In genomic region chr9:28598396-28598795, GRCh38 we compare ENCODE assay signal across 18 cellular contexts.
DNase-seq lines count a peak whose midpoint lies in the region.
"Had no signal": no experiment of that assay in that cellular context is flagged by ENCODE, and none has a peak within 500 bp of the region (broad histone marks: within the 10 kb centered on the region; RNA-seq: fewer than 3 reads in every experiment).

No MANE protein-coding gene starts in this region.

- no peak overlapping the region for H3K27ac Mint-ChIP-seq in activated CD4-positive, alpha-beta memory T cell treated with anti-CD3 and anti-CD28 coated beads, Interleukin-2, amount 10 ng/mL, durations not matched to agents 7 days and 5 days
- H3K27ac Mint-ChIP-seq: activated naive CD4-positive, alpha-beta T cell treated with anti-CD3 and anti-CD28 coated beads, Interleukin-2, amount 50 U/mL, for 24 hours; activated T-cell treated with anti-CD3 and anti-CD28 coated beads, Interleukin-2, amount 50 U/mL, for 72 hours; IgD-negative memory B cell; naive thymus-derived CD8-positive, alpha-beta T cell had no signal

- CTCF ChIA-PET in activated CD4-positive, alpha-beta memory T cell treated with anti-CD3 and anti-CD28 coated beads, Interleukin-2, amount 10 ng/mL, durations not matched to agents 7 days and 5 days (lab: Charles Lee), result interaction anchor here (0.9 kb wide), 1 partner anchor 174 kb away, joined by 3 read pairs; no protein-coding TSS in a partner anchor

- DNase-seq in NCI-H2029 (lab: John Stamatoyannopoulos, UW) (peak; percentile 2), NCI-H2029 treated with DMSO at 0.1 percent for 48 hours (lab: John Stamatoyannopoulos, UW) (no peak), NCI-H345 (lab: John Stamatoyannopoulos, UW) (peak; percentile 77), astrocyte of the hippocampus (ENCODE audit: low read depth, low spot score) (peak; percentile 28), pons (ENCODE audit: low spot score) (peak; percentile 18), NCI-H1436 (lab: John Stamatoyannopoulos, UW) (no peak), SW480 (ENCODE audit: low spot score) (no peak)
- DNase-seq in activated CD4-positive, alpha-beta memory T cell treated with anti-CD3 and anti-CD28 coated beads, Interleukin-2, amount 10 ng/mL, durations not matched to agents 7 days and 5 days, result no peak
- DNase-seq: activated CD4-positive, CD25-positive, alpha-beta regulatory T cell treated with anti-CD3 and anti-CD28 coated beads, Interleukin-2, amount 50 U/mL, for 72 hours; activated T-cell treated with anti-CD3 and anti-CD28 coated beads, Interleukin-2, amount 50 U/mL, for 72 hours; effector CD8-positive, alpha-beta T cell; gastrocnemius medialis; naive thymus-derived CD8-positive, alpha-beta T cell; RPMI8226; sigmoid colon; T1000 had no signal

- no peaks in the 10 kb centered on the region for H3K27me3 Mint-ChIP-seq in activated CD4-positive, alpha-beta memory T cell treated with anti-CD3 and anti-CD28 coated beads, Interleukin-2, amount 10 ng/mL, durations not matched to agents 7 days and 5 days
- H3K27me3 Mint-ChIP-seq: activated naive CD4-positive, alpha-beta T cell treated with anti-CD3 and anti-CD28 coated beads, Interleukin-2, amount 50 U/mL, for 24 hours; IgD-negative memory B cell; naive thymus-derived CD8-positive, alpha-beta T cell had no signal

- no peaks in the 10 kb centered on the region for H3K4me1 Mint-ChIP-seq in activated CD4-positive, alpha-beta memory T cell treated with anti-CD3 and anti-CD28 coated beads, Interleukin-2, amount 10 ng/mL, durations not matched to agents 7 days and 5 days
- H3K4me1 Mint-ChIP-seq: activated naive CD4-positive, alpha-beta T cell treated with anti-CD3 and anti-CD28 coated beads, Interleukin-2, amount 50 U/mL, for 24 hours; IgD-negative memory B cell; naive thymus-derived CD8-positive, alpha-beta T cell had no signal

- POLR2A ChIA-PET in activated CD4-positive, alpha-beta memory T cell treated with anti-CD3 and anti-CD28 coated beads, Interleukin-2, amount 10 ng/mL, durations not matched to agents 7 days and 5 days (lab: Charles Lee), result no interaction called here

- no peaks in the 10 kb centered on the region for H3K36me3 Mint-ChIP-seq in activated CD4-positive, alpha-beta memory T cell treated with anti-CD3 and anti-CD28 coated beads, Interleukin-2, amount 10 ng/mL, durations not matched to agents 7 days and 5 days (ENCODE audit: low read depth)
- H3K36me3 Mint-ChIP-seq: activated naive CD4-positive, alpha-beta T cell treated with anti-CD3 and anti-CD28 coated beads, Interleukin-2, amount 50 U/mL, for 24 hours; IgD-negative memory B cell; naive thymus-derived CD8-positive, alpha-beta T cell had no signal

- no peak overlapping the region for H3K4me3 Mint-ChIP-seq in activated CD4-positive, alpha-beta memory T cell treated with anti-CD3 and anti-CD28 coated beads, Interleukin-2, amount 10 ng/mL, durations not matched to agents 7 days and 5 days
- H3K4me3 Mint-ChIP-seq: activated naive CD4-positive, alpha-beta T cell treated with anti-CD3 and anti-CD28 coated beads, Interleukin-2, amount 50 U/mL, for 24 hours; activated T-cell treated with anti-CD3 and anti-CD28 coated beads, Interleukin-2, amount 50 U/mL, for 72 hours; IgD-negative memory B cell; naive thymus-derived CD8-positive, alpha-beta T cell had no signal

- H3K9me3 Mint-ChIP-seq in activated CD4-positive, alpha-beta memory T cell treated with anti-CD3 and anti-CD28 coated beads, Interleukin-2, amount 10 ng/mL, durations not matched to agents 7 days and 5 days, result peaks cover under 1% of the 10 kb centered on the region
- H3K9me3 Mint-ChIP-seq: activated naive CD4-positive, alpha-beta T cell treated with anti-CD3 and anti-CD28 coated beads, Interleukin-2, amount 50 U/mL, for 24 hours; activated T-cell treated with anti-CD3 and anti-CD28 coated beads, Interleukin-2, amount 50 U/mL, for 72 hours had no signal

Comparison
In these comparisons a context has a peak if more than half of its experiments do, and no peak if none do; other contexts are left out.
1. DNase-seq: peak in NCI-H2029 (single experiment), NCI-H345 (single experiment), astrocyte of the hippocampus (single experiment) and pons (single experiment); none in NCI-H2029 treated with DMSO at 0.1 percent for 48 hours (single experiment), activated CD4-positive, alpha-beta memory T cell treated with anti-CD3 and anti-CD28 coated beads, Interleukin-2, amount 10 ng/mL, durations not matched to agents 7 days and 5 days (single experiment), NCI-H1436 (single experiment) and SW480 (single experiment).